23 cellular contexts compared by ENCODE assay signal in the genomic region with DNA sequence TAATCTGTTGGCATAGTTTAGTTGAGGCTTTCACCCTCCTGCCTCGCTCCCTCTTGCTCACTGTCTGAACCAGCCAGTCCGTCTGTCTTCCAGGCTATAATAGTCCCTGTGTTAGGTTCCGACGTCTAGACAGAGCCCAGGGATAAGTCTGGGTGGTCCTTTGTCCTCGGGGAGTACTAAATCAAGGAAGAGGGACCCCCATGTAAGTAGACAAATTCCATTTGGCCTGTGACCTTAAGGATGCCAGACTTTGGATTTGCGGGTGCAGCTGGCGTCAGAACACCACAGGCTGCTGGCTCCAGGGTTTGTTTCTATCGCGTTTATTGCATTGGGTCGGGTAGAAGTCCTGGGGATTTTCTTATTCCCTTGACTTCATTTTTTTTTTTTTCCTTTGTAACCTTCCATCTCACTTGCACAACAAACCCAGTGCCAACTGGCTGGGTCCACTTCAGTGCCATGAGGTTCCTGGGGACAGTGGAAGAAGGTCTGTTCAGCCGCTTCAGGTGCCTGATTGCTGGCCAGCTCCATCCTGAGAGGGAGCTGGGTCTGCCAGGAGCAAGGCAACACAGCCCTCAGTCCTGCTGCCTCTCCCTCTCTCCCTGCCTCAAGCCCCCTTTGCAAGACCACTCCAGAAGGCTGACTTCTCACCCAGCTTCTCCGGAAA.
"Had no signal": no experiment of that assay in that cellular context is flagged by ENCODE, and none has a peak within 500 bp of the region (broad histone marks: within the 10 kb centered on the region; RNA-seq: fewer than 3 reads in every experiment).

No MANE protein-coding gene starts in this region.

- DNase-seq: activated CD4-positive, alpha-beta T cell treated with anti-CD3 and anti-CD28 coated beads, Interleukin-2, amount 10 ng/mL, durations not matched to agents 7 days and 5 days; activated CD4-positive, CD25-positive, alpha-beta regulatory T cell treated with anti-CD3 and anti-CD28 coated beads, Interleukin-2, amount 50 U/mL, for 72 hours; activated CD8-positive, alpha-beta memory T cell treated with anti-CD3 and anti-CD28 coated beads, Interleukin-2, amount 10 ng/mL, durations not matched to agents 7 days and 5 days; activated CD8-positive, alpha-beta T cell treated with anti-CD3 and anti-CD28 coated beads for 36 hours; activated gamma-delta T cell treated with Interleukin-2 at 50 U/mL for 16 hours; activated T-cell treated with anti-CD3 and anti-CD28 coated beads for 4 hours; aorta; brain microvascular endothelial cell; colonic mucosa; effector memory CD8-positive, alpha-beta T cell; head of caudate nucleus; hypothalamus; left ventricle myocardium inferior; naive thymus-derived CD8-positive, alpha-beta T cell; stimulated activated CD4-positive, alpha-beta T cell treated with anti-CD3 and anti-CD28 coated beads, Interleukin-15, amount 100 ng/mL, for 24 hours; stimulated activated CD8-positive, alpha-beta memory T cell treated with anti-CD3 and anti-CD28 coated beads, Interleukin-4, amount 100 ng/mL, for 48 hours; stimulated activated naive CD4-positive, alpha-beta T cell treated with Interleukin-2 at 50 U/mL for 16 hours had no signal

- ATAC-seq: activated CD8-positive, alpha-beta memory T cell treated with anti-CD3 and anti-CD28 coated beads, Interleukin-2, amount 10 ng/mL, durations not matched to agents 7 days and 5 days; activated CD8-positive, alpha-beta T cell treated with anti-CD3 and anti-CD28 coated beads for 36 hours; activated naive CD4-positive, alpha-beta T cell treated with anti-CD3 and anti-CD28 coated beads, Interleukin-2, amount 50 U/mL, for 72 hours; gastroesophageal sphincter; naive thymus-derived CD8-positive, alpha-beta T cell; sciatic nerve had no signal

- H3K4me3 Mint-ChIP-seq: activated CD4-positive, alpha-beta T cell treated with anti-CD3 and anti-CD28 coated beads, Interleukin-2, amount 10 ng/mL, durations not matched to agents 7 days and 5 days; activated CD8-positive, alpha-beta memory T cell treated with anti-CD3 and anti-CD28 coated beads, Interleukin-2, amount 10 ng/mL, durations not matched to agents 7 days and 5 days; activated CD8-positive, alpha-beta T cell treated with anti-CD3 and anti-CD28 coated beads for 36 hours; activated T-helper 1 cell treated with anti-CD3 and anti-CD28 coated beads, Interleukin-12 subunit alpha, Interleukin-12 subunit beta, Interleukin-2, Interleukin-4 antibody, amounts not matched to agents 30 ng/mL and 10 ng/mL and 1 ng/mL, durations not matched to agents 14 hours and 24 hours and 36 hours; naive thymus-derived CD8-positive, alpha-beta T cell; T-helper 2 cell treated with Interferon-gamma antibody and Interleukin-4, amounts not matched to agents 5 μg/mL and 100 μg/mL, for 36 hours; type B pancreatic cell had no signal

- H3K36me3 Mint-ChIP-seq: activated CD8-positive, alpha-beta memory T cell treated with anti-CD3 and anti-CD28 coated beads, Interleukin-2, amount 10 ng/mL, durations not matched to agents 7 days and 5 days; activated naive CD4-positive, alpha-beta T cell treated with anti-CD3 and anti-CD28 coated beads, Interleukin-2, amount 50 U/mL, for 72 hours; naive thymus-derived CD8-positive, alpha-beta T cell; type B pancreatic cell had no signal

- H3K27ac Mint-ChIP-seq: activated CD4-positive, alpha-beta T cell treated with anti-CD3 and anti-CD28 coated beads, Interleukin-2, amount 10 ng/mL, durations not matched to agents 7 days and 5 days; activated CD8-positive, alpha-beta memory T cell treated with anti-CD3 and anti-CD28 coated beads, Interleukin-2, amount 10 ng/mL, durations not matched to agents 7 days and 5 days; activated CD8-positive, alpha-beta T cell treated with anti-CD3 and anti-CD28 coated beads for 36 hours; activated naive CD4-positive, alpha-beta T cell treated with anti-CD3 and anti-CD28 coated beads, Interleukin-2, amount 50 U/mL, for 72 hours; activated T-helper 1 cell treated with anti-CD3 and anti-CD28 coated beads, Interleukin-12 subunit alpha, Interleukin-12 subunit beta, Interleukin-2, Interleukin-4 antibody, amounts not matched to agents 30 ng/mL and 10 ng/mL and 1 ng/mL, durations not matched to agents 14 hours and 24 hours and 36 hours; naive thymus-derived CD8-positive, alpha-beta T cell; T-helper 2 cell treated with Interferon-gamma antibody and Interleukin-4, amounts not matched to agents 5 μg/mL and 100 μg/mL, for 36 hours; type B pancreatic cell had no signal

- H3K4me1 Mint-ChIP-seq: activated CD4-positive, alpha-beta T cell treated with anti-CD3 and anti-CD28 coated beads, Interleukin-2, amount 10 ng/mL, durations not matched to agents 7 days and 5 days; activated CD8-positive, alpha-beta memory T cell treated with anti-CD3 and anti-CD28 coated beads, Interleukin-2, amount 10 ng/mL, durations not matched to agents 7 days and 5 days; naive thymus-derived CD8-positive, alpha-beta T cell had no signal

- H3K9me3 Mint-ChIP-seq: activated CD4-positive, alpha-beta T cell treated with anti-CD3 and anti-CD28 coated beads, Interleukin-2, amount 10 ng/mL, durations not matched to agents 7 days and 5 days; activated CD8-positive, alpha-beta T cell treated with anti-CD3 and anti-CD28 coated beads for 36 hours; activated naive CD4-positive, alpha-beta T cell treated with anti-CD3 and anti-CD28 coated beads, Interleukin-2, amount 50 U/mL, for 72 hours; activated T-helper 1 cell treated with anti-CD3 and anti-CD28 coated beads, Interleukin-12 subunit alpha, Interleukin-12 subunit beta, Interleukin-2, Interleukin-4 antibody, amounts not matched to agents 30 ng/mL and 10 ng/mL and 1 ng/mL, durations not matched to agents 14 hours and 24 hours and 36 hours; effector memory CD8-positive, alpha-beta T cell; naive thymus-derived CD8-positive, alpha-beta T cell; T-helper 2 cell treated with Interferon-gamma antibody and Interleukin-4, amounts not matched to agents 5 μg/mL and 100 μg/mL, for 36 hours; type B pancreatic cell had no signal
